ENCODE assay signal across 12 cellular contexts in the genomic region with DNA sequence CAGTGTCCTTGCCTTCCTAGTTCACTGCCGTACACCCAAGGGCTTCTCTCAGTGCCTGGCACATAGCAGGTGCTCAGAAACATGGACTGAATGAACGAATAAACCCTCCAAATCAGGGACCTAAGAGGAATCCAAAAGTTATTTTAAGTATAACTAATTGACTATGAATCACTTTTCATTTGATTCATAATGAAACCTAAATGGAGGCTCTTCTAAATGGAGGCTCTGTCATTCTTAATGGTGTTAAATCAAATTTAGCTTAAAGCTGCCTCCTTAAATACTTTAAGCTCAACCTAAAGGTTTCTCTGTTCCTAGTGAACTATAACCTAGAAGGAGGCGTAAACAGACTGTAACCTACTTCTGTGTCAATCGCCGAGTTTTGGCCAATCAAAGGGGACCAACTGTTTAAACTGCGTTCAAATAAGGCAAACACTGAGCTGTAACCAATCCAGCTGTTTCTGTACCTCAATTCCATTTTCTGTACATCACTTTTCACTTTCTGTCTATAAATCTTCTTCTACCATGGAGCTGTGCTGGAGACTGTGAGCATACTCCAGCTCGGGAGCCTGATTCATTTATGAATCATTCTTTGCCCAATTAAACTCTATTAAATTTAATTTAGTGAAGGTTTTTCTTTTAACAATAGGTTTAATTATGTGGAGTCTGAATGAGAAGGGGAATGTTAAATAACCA. TPM values are rescaled to one million over a fixed set of nuclear protein-coding genes. Genes with fewer than 3 reads are reported as not detected.
A peak's percentile ranks its signal among the peaks of the same experiment; 100 is the strongest.
DNase-seq lines count a peak whose midpoint lies in the region; ATAC-seq and TF ChIP-seq lines count a peak whose summit lies in the region.
"Had no signal": no experiment of that assay in that cellular context is flagged by ENCODE, and none has a peak within 500 bp of the region (broad histone marks: within the 10 kb centered on the region; RNA-seq: fewer than 3 reads in every experiment).

No MANE protein-coding gene starts in this region.

- WGBS in smooth muscle cell (ENCODE audit: low lambda C conversion rate), result 86% methylated on average over 7 of the region's 7 CpGs

- H3K4me3 ChIP-seq in GM06990 (replicated peaks; ENCODE audit: low read depth, low read length) (peak overlapping the region; percentile 1; the same call in 1 of the 2 replicates), brain microvascular endothelial cell (ENCODE audit: low read depth, low read length) (no peak overlapping the region), smooth muscle cell (no peak overlapping the region)
- H3K4me3 ChIP-seq: GM23338 had no signal

- no peak overlapping the region for H2AFZ ChIP-seq in smooth muscle cell (ENCODE audit: low read depth)
- H2AFZ ChIP-seq: GM23338 had no signal

- H3K27ac ChIP-seq in brain microvascular endothelial cell (peak overlapping the region; percentile 59), smooth muscle cell (ENCODE audit: low read depth) (peak overlapping the region; percentile 18)

- TF ChIP-seq CTCF in GM06990 (IDR thresholded peaks at IDR 0.05; ENCODE audit: insufficient read depth, low read length, poor library complexity, severe bottlenecking) (no peak), brain microvascular endothelial cell (IDR thresholded peaks at IDR 0.05; ENCODE audit: low read depth, low read length, missing control alignments) (no peak), smooth muscle cell (IDR thresholded peaks at IDR 0.05; ENCODE audit: borderline replicate concordance, insufficient read depth, poor library complexity, severe bottlenecking) (no peak)

- no peaks in the 10 kb centered on the region for H3K36me3 ChIP-seq in GM06990 (ENCODE audit: control insufficient read depth, insufficient read depth, low read length)
- H3K36me3 ChIP-seq in brain microvascular endothelial cell (replicated peaks), result no peaks in the 10 kb centered on the region
- no peaks in the 10 kb centered on the region for H3K36me3 ChIP-seq in smooth muscle cell (ENCODE audit: low read depth)

- H3K4me1 ChIP-seq in smooth muscle cell (ENCODE audit: low read depth), result peaks cover 3% of the 10 kb centered on the region

- no peaks in the 10 kb centered on the region for H3F3A ChIP-seq in smooth muscle cell (ENCODE audit: low read depth)

- in situ Hi-C loops in brain microvascular endothelial cell (cut with HindIII; ENCODE audit: low pct_ligation_motif_present, low sequenced_read_pairs), result no loop called here

- no peaks in the 10 kb centered on the region for H3K79me2 ChIP-seq in smooth muscle cell (ENCODE audit: low read depth)

- DNase-seq in GM06990 (ENCODE audit: extremely low read depth, insufficient read length), result no peak
- DNase-seq in M059J (ENCODE audit: low read depth), result peak; percentile 45
- no peak for DNase-seq in brain microvascular endothelial cell
- no peak for DNase-seq in smooth muscle cell (lab: John Stamatoyannopoulos, UW; ENCODE audit: unreplicated experiment)
- no peak for DNase-seq in SK-N-DZ (ENCODE audit: low spot score)
- DNase-seq in anterior cingulate cortex (lab: John Stamatoyannopoulos, UW), result no peak
- DNase-seq: naive B cell; NCI-H1092; NK-92 treated with Interleukin-12 subunit alpha and Interleukin-12 subunit beta, amount 100 ng/mL, for 24 hours had no signal

- no peaks in the 10 kb centered on the region for H4K20me1 ChIP-seq in smooth muscle cell (ENCODE audit: low read depth)

- H3K27me3 ChIP-seq in GM06990 (replicated peaks; ENCODE audit: control insufficient read depth, insufficient read depth, low read length), result no peaks in the 10 kb centered on the region
- H3K27me3 ChIP-seq in brain microvascular endothelial cell (replicated peaks), result no peaks in the 10 kb centered on the region
- no peaks in the 10 kb centered on the region for H3K27me3 ChIP-seq in smooth muscle cell (ENCODE audit: low read depth)

- ATAC-seq in HG03571 (IDR thresholded peaks at IDR 0.05; ENCODE audit: unreplicated experiment) (no peak), GM18519 (IDR thresholded peaks at IDR 0.05; ENCODE audit: low FRiP score, unreplicated experiment) (no peak)
- ATAC-seq: GM23338 had no signal

- H3K9me3 ChIP-seq in smooth muscle cell (replicated peaks; ENCODE audit: low read depth), result no peaks in the 10 kb centered on the region

- H3K4me2 ChIP-seq in smooth muscle cell, result peak overlapping the region; percentile 46
- H3K4me2 ChIP-seq: GM23338 had no signal

- no peak overlapping the region for H3K9ac ChIP-seq in smooth muscle cell (ENCODE audit: low read depth)

RNA-seq across cellular contexts. Expression of gene PYROXD2, which starts 11.0 kb away (rescaled TPM):
- total RNA-seq in M059J (2014; rRNA removed; shearing (Covaris generic)), result 0.54 and 1.0 TPM in 2 replicates
- 3.6 and 51.9 TPM in 2 replicates for total RNA-seq in smooth muscle cell
- 6.1 and 7.9 TPM in 2 replicates for polyA plus RNA-seq in smooth muscle cell
- 1.8 and 3.5 TPM in 2 replicates for polyA plus RNA-seq in SK-N-DZ (2014; cell fraction: cytosol; rRNA removed)
- polyA plus RNA-seq in SK-N-DZ (2014; cell fraction: nucleus; rRNA removed), result 10.3 and 13.7 TPM in 2 replicates

RNA-seq across cellular contexts. Expression of gene HPS1, which starts 42.8 kb away (rescaled TPM):
- 31.7 and 32.2 TPM in 2 replicates for total RNA-seq in M059J (2014; rRNA removed; shearing (Covaris generic))
- 9.6 and 11.5 TPM in 2 replicates for total RNA-seq in smooth muscle cell
- polyA plus RNA-seq in smooth muscle cell, result 35.6 and 40.7 TPM in 2 replicates
- 2.0 and 2.2 TPM in 2 replicates for polyA plus RNA-seq in SK-N-DZ (2014; cell fraction: cytosol; rRNA removed)
- 5.9 and 7.8 TPM in 2 replicates for polyA plus RNA-seq in SK-N-DZ (2014; cell fraction: nucleus; rRNA removed)
